In genomic region chr1:21937372-21938121, GRCh38 we compare ENCODE assay signal across 1 cellular context.
TF ChIP-seq lines count a peak whose summit lies in the region.

No MANE protein-coding gene starts in this region.

TF ChIP-seq in K562, 482 proteins besides CTCF, POLR2A, EP300 and RAD21 (continued from another document and continues in another):
- TF ChIP-seq ETS1 (conservative IDR thresholded peaks at IDR 0.05; ENCODE audit: control insufficient read depth, low read depth, low read length) (no peak), HNRNPLL (IDR thresholded peaks at IDR 0.05; ENCODE audit: low read depth, low read length, poor library complexity, severe bottlenecking) (no peak), ZNF175 (CRISPR knock-in tag; IDR thresholded peaks at IDR 0.05; ENCODE audit: low read depth) (no peak), EP400 (IDR thresholded peaks at IDR 0.05) (peak; percentile 63; the same call in 1 of the 2 replicates), ZBTB11 (CRISPR knock-in tag; IDR thresholded peaks at IDR 0.05) (peak in 1 of 3 experiments; percentile 51; a peak in 1 of 6 replicates), SRSF3 (IDR thresholded peaks at IDR 0.05; ENCODE audit: insufficient read depth, low read length) (no peak), BRF1 (IDR thresholded peaks at IDR 0.05; ENCODE audit: borderline replicate concordance, extremely low read depth, insufficient read length) (no peak), THRA (IDR thresholded peaks at IDR 0.05) (no peak), HNRNPH1 (optimal IDR thresholded peaks at IDR 0.05; ENCODE audit: low read depth, low read length) (no peak), SP1 (CRISPR knock-in tag; IDR thresholded peaks at IDR 0.05) (no peak; the same call in 1 of the 2 replicates), TGIF2 (CRISPR knock-in tag; IDR thresholded peaks at IDR 0.05) (no peak), RBM22 (IDR thresholded peaks at IDR 0.05; ENCODE audit: low read depth, low read length, poor library complexity, severe bottlenecking) (no peak), ZBTB33 (CRISPR knock-in tag; IDR thresholded peaks at IDR 0.05) (no peak; the same call in 1 of the 2 replicates), HIVEP1 (CRISPR knock-in tag; IDR thresholded peaks at IDR 0.05) (no peak), ZNF184 (CRISPR knock-in tag; IDR thresholded peaks at IDR 0.05) (no peak), FOXO4 (CRISPR knock-in tag; IDR thresholded peaks at IDR 0.05) (no peak), HDAC1 (IDR thresholded peaks at IDR 0.05) (peak in 1 of 2 experiments; percentile 90; a peak in 2 of 4 replicates), CREB3L1 (IDR thresholded peaks at IDR 0.05; ENCODE audit: borderline replicate concordance, low read depth) (no peak), CCAR2 (IDR thresholded peaks at IDR 0.05; ENCODE audit: low read depth, low read length) (no peak), KLF10 (CRISPR knock-in tag; IDR thresholded peaks at IDR 0.05) (no peak), JUN (IDR thresholded peaks at IDR 0.05; ENCODE audit: borderline replicate concordance, low read depth, low read length) (peak; percentile 9; the same call in 1 of the 2 replicates), JUN (CRISPR knock-in tag; IDR thresholded peaks at IDR 0.05; ENCODE audit: borderline replicate concordance) (no peak), CHD7 (IDR thresholded peaks at IDR 0.05; ENCODE audit: low read depth, low read length) (no peak), ZFP1 (CRISPR knock-in tag; IDR thresholded peaks at IDR 0.05) (no peak), HDAC3 (IDR thresholded peaks at IDR 0.05; ENCODE audit: borderline replicate concordance, partially characterized antibody) (no peak), TBL1XR1 (IDR thresholded peaks at IDR 0.05; ENCODE audit: low read length in 2 of 2) (peak; percentile 8 to 51; a peak in 2 of 4 replicates), ZC3H11A (IDR thresholded peaks at IDR 0.05; ENCODE audit: low read depth, low read length) (no peak), TRIM25 (IDR thresholded peaks at IDR 0.05; ENCODE audit: borderline replicate concordance) (peak; percentile 66; the same call in 1 of the 2 replicates), SAFB2 (IDR thresholded peaks at IDR 0.05; ENCODE audit: borderline replicate concordance, low read depth, low read length, severe bottlenecking) (no peak), ZNF561 (CRISPR knock-in tag; conservative IDR thresholded peaks at IDR 0.05) (no peak)
